Comparison of ENCODE assay signal across 19 cellular contexts in the genomic region with DNA sequence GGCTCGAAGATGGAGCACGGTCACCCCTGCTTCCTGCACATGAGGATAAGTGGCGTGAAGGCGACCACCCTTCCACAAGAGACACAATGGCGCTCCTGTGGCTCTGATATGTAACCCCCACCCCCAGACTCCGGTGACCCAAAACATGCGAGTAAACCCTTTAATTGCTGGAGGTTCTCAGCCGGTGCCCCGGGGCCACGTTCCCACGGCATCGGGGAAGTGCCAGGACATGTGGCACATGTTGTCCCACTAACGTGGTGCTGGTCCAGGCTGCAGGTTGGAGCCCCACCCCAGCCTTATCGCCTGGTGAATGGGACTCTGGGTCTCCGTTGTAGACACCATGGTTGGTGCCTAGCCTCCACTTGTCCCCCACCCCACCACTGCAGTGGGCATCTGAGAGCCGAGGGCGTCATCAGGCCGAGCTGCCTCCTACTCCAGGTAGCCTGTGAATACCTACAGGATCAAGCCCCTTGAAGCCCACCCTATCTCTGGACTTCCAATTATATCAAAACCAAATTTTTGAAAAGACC.
A peak's percentile ranks its signal among the peaks of the same experiment; 100 is the strongest.
DNase-seq lines count a peak whose midpoint lies in the region; ATAC-seq and TF ChIP-seq lines count a peak whose summit lies in the region.
"Had no signal": no experiment of that assay in that cellular context is flagged by ENCODE, and none has a peak within 500 bp of the region (broad histone marks: within the 10 kb centered on the region; RNA-seq: fewer than 3 reads in every experiment).

No MANE protein-coding gene starts in this region.

- no peak for TF ChIP-seq CTCF in hepatocyte (IDR thresholded peaks at IDR 0.05; ENCODE audit: poor library complexity)

- H3K9ac ChIP-seq in skeletal muscle satellite cell (ENCODE audit: low read depth, low read length) = no peak overlapping the region

- H3K36me3 ChIP-seq in SJSA1 (no peaks in the 10 kb centered on the region), hepatocyte (replicated peaks; ENCODE audit: insufficient read depth, low read depth) (no peaks in the 10 kb centered on the region), skeletal muscle satellite cell (ENCODE audit: insufficient read depth, low read length) (no peaks in the 10 kb centered on the region)

- 96% methylated on average over 18 of the region's 18 CpGs for WGBS in hepatocyte (ENCODE audit: low lambda C conversion rate, missing lambda C conversion rate)

- DNase-seq in Right ventricle myocardium inferior (ENCODE audit: missing footprints) = peak; percentile 67
- DNase-seq in Right ventricle myocardium superior = no peak
- DNase-seq in SJSA1 (ENCODE audit: low read depth in 1 of 2, low spot score in 2 of 2) = no peak
- DNase-seq in hepatocyte (ENCODE audit: low spot score) = no peak
- no peak for DNase-seq in NCI-H2081 treated with DMSO at 0.1 percent for 48 hours (lab: John Stamatoyannopoulos, UW)
- no peak for DNase-seq in NCI-H1092 treated with DMSO at 0.1 percent for 48 hours (lab: John Stamatoyannopoulos, UW)
- DNase-seq: 8988T; COR-L47; DMS153; EL; H9; MV-4-11; NCI-H2107; NCI-H69; NK-92 treated with Interleukin-12 subunit alpha and Interleukin-12 subunit beta, amount 100 ng/mL, for 24 hours; OCI-M1 had no signal

- no peaks in the 10 kb centered on the region for H3K9me2 ChIP-seq in hepatocyte (replicated peaks; ENCODE audit: insufficient read depth)

- H3K4me2 ChIP-seq in hepatocyte (no peak overlapping the region), skeletal muscle satellite cell (ENCODE audit: low read length) (peak overlapping the region; percentile 24)

- peak overlapping the region; percentile 95 for H3K27ac ChIP-seq in SJSA1
- H3K27ac ChIP-seq in hepatocyte = peak overlapping the region; percentile 88
- H3K27ac ChIP-seq: C4-2B had no signal

- no peaks in the 10 kb centered on the region for H3K79me2 ChIP-seq in hepatocyte

- H3K27me3 ChIP-seq in SJSA1 (replicated peaks) (no peaks in the 10 kb centered on the region), hepatocyte (no peaks in the 10 kb centered on the region), skeletal muscle satellite cell (ENCODE audit: control insufficient read depth, insufficient read depth, low read length) (no peaks in the 10 kb centered on the region)

- ATAC-seq in Right ventricle myocardium inferior (no peak), Right ventricle myocardium superior (ENCODE audit: poor library complexity) (no peak), HG03432 (IDR thresholded peaks at IDR 0.05; ENCODE audit: unreplicated experiment) (no peak)

- H3K9me3 ChIP-seq in SJSA1 (replicated peaks) = no peaks in the 10 kb centered on the region
- H3K9me3 ChIP-seq in hepatocyte (ENCODE audit: low read depth) = no peaks in the 10 kb centered on the region
- H3K9me3 ChIP-seq in skeletal muscle satellite cell (replicated peaks; ENCODE audit: low read length) = no peaks in the 10 kb centered on the region

- H3K4me3 ChIP-seq in SJSA1 = no peak overlapping the region
- H3K4me3 ChIP-seq in hepatocyte = no peak overlapping the region
- no peak overlapping the region for H3K4me3 ChIP-seq in skeletal muscle satellite cell (ENCODE audit: low read length)

- no peaks in the 10 kb centered on the region for H4K20me1 ChIP-seq in hepatocyte (ENCODE audit: insufficient read depth, poor library complexity, severe bottlenecking)

- H3K4me1 ChIP-seq in SJSA1 (replicated peaks) (peaks cover 75% of the 10 kb centered on the region), hepatocyte (ENCODE audit: insufficient read depth) (peaks cover 22% of the 10 kb centered on the region), skeletal muscle satellite cell (ENCODE audit: control insufficient read depth, insufficient read depth, low read length) (peaks cover 54% of the 10 kb centered on the region)

- intact Hi-C loops in Right ventricle myocardium inferior (cut with DNase I) (loop anchor here (2.0 kb wide), 1 partner anchor 21 kb away; no protein-coding TSS in a partner anchor), Right ventricle myocardium superior (cut with DNase I) (no loop called here)

- H2AFZ ChIP-seq in hepatocyte = no peak overlapping the region
